15 cellular contexts compared by ENCODE assay signal in the genomic region with DNA sequence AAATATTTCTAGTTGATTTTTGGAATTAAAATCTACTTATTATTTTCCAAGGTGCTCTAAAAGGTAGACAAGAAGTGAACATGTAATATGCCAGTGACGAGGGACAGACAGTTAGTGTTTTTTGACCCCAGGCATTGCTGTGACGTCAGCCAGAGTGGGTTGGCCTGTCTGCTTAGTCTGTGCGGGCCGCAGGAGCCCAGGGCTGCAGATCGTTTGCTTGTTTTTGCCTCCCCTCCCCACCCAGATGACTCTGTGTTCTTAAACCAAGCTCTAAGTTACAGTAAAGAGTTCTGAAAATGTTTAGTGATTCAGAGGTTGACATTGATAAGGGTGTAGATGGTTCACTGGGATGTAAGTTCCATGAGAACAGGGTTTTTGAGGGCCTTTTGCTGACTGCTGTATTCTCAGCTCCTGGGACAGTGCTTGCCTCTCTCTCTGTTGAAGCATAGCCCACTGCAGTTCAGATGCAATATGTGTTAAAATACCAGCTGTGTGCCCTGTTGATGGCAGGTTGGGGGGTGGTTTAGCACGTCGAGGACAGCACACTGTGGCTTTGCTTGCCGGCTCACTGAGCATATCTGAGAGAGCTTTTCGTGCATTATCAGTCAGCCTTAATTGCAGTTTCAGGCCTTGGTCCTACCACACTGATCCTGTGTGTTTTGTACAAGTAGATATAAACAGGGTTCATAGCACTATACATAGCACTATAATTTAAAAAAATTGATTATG.
DNase-seq lines count a peak whose midpoint lies in the region; ATAC-seq and TF ChIP-seq lines count a peak whose summit lies in the region.
"Had no signal": no experiment of that assay in that cellular context is flagged by ENCODE, and none has a peak within 500 bp of the region (broad histone marks: within the 10 kb centered on the region; RNA-seq: fewer than 3 reads in every experiment).

No MANE protein-coding gene starts in this region.

- H3K9ac ChIP-seq in endodermal cell (ENCODE audit: extremely low read depth, low read length, poor library complexity, severe bottlenecking), result no peak overlapping the region

- H3K4me3 ChIP-seq in left lung (no peak overlapping the region), endodermal cell (ENCODE audit: low read length) (no peak overlapping the region)
- H3K4me3 ChIP-seq: MG63, testis had no signal

- H3K4me1 ChIP-seq in left lung (peaks cover 0 to 42% of the 10 kb centered on the region in 2 donors), endodermal cell (ENCODE audit: control insufficient read depth, insufficient read depth, low read length) (no peaks in the 10 kb centered on the region)

- peaks cover 19% of the 10 kb centered on the region for H3K4me1 Mint-ChIP-seq in stimulated activated memory B cell treated with anti-CD40 and anti-IgM and Interleukin-4, amounts not matched to agents 10 μg/mL and 1 μg/mL and 100 μg/mL, for 72 hours
- H3K4me1 Mint-ChIP-seq in endodermal cell, result peaks cover 3% of the 10 kb centered on the region

- H3K27me3 ChIP-seq in left lung (no peaks in the 10 kb centered on the region), endodermal cell (ENCODE audit: control insufficient read depth, insufficient read depth, low read length, poor library complexity, severe bottlenecking) (no peaks in the 10 kb centered on the region)
- H3K27me3 ChIP-seq: MG63, testis had no signal

- DNase-seq in NAMALWA (ENCODE audit: low spot score), result peak; percentile 31
- DNase-seq in left lung, result no peak
- no peak for DNase-seq in endodermal cell
- no peak for DNase-seq in activated gamma-delta T cell (lab: John Stamatoyannopoulos, UW)
- DNase-seq: activated gamma-delta T cell treated with Interleukin-2 at 50 U/mL for 16 hours, DMS79, MG63, NCI-H774, testis had no signal

- ATAC-seq in GM18520 (IDR thresholded peaks at IDR 0.05; ENCODE audit: unreplicated experiment) (peak; percentile 43), left lung (no peak), HG03039 (IDR thresholded peaks at IDR 0.05; ENCODE audit: unreplicated experiment) (no peak)
- peak; percentile 60 for ATAC-seq in stimulated activated memory B cell treated with anti-CD40 and anti-IgM and Interleukin-4, amounts not matched to agents 10 μg/mL and 1 μg/mL and 100 μg/mL, for 72 hours
- ATAC-seq: HepG2, left lobe of liver had no signal

- H3K27ac ChIP-seq in left lung, result peak overlapping the region; percentile 10 to 57
- no peak overlapping the region for H3K27ac ChIP-seq in endodermal cell (ENCODE audit: low read depth, low read length)
- H3K27ac ChIP-seq: testis had no signal

- H3K9me3 ChIP-seq in left lung, result no peaks in the 10 kb centered on the region
- H3K9me3 ChIP-seq in endodermal cell (ENCODE audit: control insufficient read depth, low read length), result no peaks in the 10 kb centered on the region
- H3K9me3 ChIP-seq: MG63, testis had no signal

- H3K36me3 Mint-ChIP-seq in stimulated activated memory B cell treated with anti-CD40 and anti-IgM and Interleukin-4, amounts not matched to agents 10 μg/mL and 1 μg/mL and 100 μg/mL, for 72 hours, result peaks cover 91% of the 10 kb centered on the region
- peaks cover 75% of the 10 kb centered on the region for H3K36me3 Mint-ChIP-seq in endodermal cell (ENCODE audit: low read depth)

- intact Hi-C loops in left lung (cut with DNase I), result loop anchor here in 1 of 2 donors (10.0 kb wide), 2 partner anchors 61 to 111 kb away; a partner anchor contains a TSS

- no peaks in the 10 kb centered on the region for H3K9me3 Mint-ChIP-seq in stimulated activated memory B cell treated with anti-CD40 and anti-IgM and Interleukin-4, amounts not matched to agents 10 μg/mL and 1 μg/mL and 100 μg/mL, for 72 hours
- H3K9me3 Mint-ChIP-seq in endodermal cell, result no peaks in the 10 kb centered on the region
- H3K9me3 Mint-ChIP-seq: nephron had no signal

- no peaks in the 10 kb centered on the region for H3K27me3 Mint-ChIP-seq in stimulated activated memory B cell treated with anti-CD40 and anti-IgM and Interleukin-4, amounts not matched to agents 10 μg/mL and 1 μg/mL and 100 μg/mL, for 72 hours
- H3K27me3 Mint-ChIP-seq in endodermal cell (ENCODE audit: insufficient read depth), result no peaks in the 10 kb centered on the region

- WGBS in endodermal cell (ENCODE audit: insufficient coverage in 1 of 2, insufficient read length in 1 of 2), 2 experiments, result 93 to 100% methylated on average over 4 to 9 of the region's 9 CpGs

- no peak overlapping the region for H3K27ac Mint-ChIP-seq in stimulated activated memory B cell treated with anti-CD40 and anti-IgM and Interleukin-4, amounts not matched to agents 10 μg/mL and 1 μg/mL and 100 μg/mL, for 72 hours
- H3K27ac Mint-ChIP-seq in endodermal cell, result no peak overlapping the region

- TF ChIP-seq CTCF in left lung (IDR thresholded peaks at IDR 0.05) (no peak), endodermal cell (conservative IDR thresholded peaks at IDR 0.05) (no peak)

- H3K36me3 ChIP-seq in left lung, result peaks cover 3 to 100% of the 10 kb centered on the region in 2 donors
- peaks cover 70% of the 10 kb centered on the region for H3K36me3 ChIP-seq in endodermal cell (ENCODE audit: control insufficient read depth, insufficient read depth, low read length)

- H3K4me3 Mint-ChIP-seq in stimulated activated memory B cell treated with anti-CD40 and anti-IgM and Interleukin-4, amounts not matched to agents 10 μg/mL and 1 μg/mL and 100 μg/mL, for 72 hours, result no peak overlapping the region
- no peak overlapping the region for H3K4me3 Mint-ChIP-seq in endodermal cell
- H3K4me3 Mint-ChIP-seq: nephron had no signal

Comparison
In these comparisons a context has a peak if more than half of its experiments do, and no peak if none do; other contexts are left out.
1. ATAC-seq: peak in GM18520 (single experiment) and stimulated activated memory B cell treated with anti-CD40 and anti-IgM and Interleukin-4, amounts not matched to agents 10 μg/mL and 1 μg/mL and 100 μg/mL, for 72 hours (single experiment); none in left lung (single experiment) and HG03039 (single experiment).